18 cellular contexts compared by ENCODE assay signal in the genomic region with DNA sequence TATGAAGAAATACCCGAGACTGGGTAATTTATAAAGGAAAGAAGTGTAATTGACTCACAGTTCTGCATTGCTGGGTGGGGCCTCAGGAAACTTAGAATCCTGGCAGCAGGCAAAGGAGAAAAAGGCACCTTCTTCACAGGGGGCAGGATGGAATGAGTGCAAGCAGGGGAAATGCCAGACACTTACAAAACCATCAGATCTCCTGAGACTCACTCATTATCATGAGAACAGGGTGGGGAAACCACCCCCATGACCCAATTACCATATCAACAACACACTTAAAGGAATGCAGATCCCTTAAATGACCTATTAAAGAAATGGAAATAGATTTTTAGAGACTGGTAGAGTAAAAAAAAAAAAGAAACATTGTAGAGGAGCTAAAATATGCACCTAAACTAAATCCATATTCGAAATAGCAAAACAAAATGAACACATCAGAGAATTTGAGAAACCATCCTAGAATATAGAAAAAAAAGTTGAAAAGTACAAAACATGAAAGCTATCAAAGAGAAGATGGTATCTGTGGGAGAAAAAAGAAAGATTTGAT.
A peak's percentile ranks its signal among the peaks of the same experiment; 100 is the strongest.
DNase-seq lines count a peak whose midpoint lies in the region; ATAC-seq and TF ChIP-seq lines count a peak whose summit lies in the region.
"Had no signal": no experiment of that assay in that cellular context is flagged by ENCODE, and none has a peak within 500 bp of the region (broad histone marks: within the 10 kb centered on the region; RNA-seq: fewer than 3 reads in every experiment).

No MANE protein-coding gene starts in this region.

- H3K9me3 ChIP-seq in A673 (ENCODE audit: low read depth, low read length, poor library complexity, severe bottlenecking) (no peaks in the 10 kb centered on the region), SK-N-MC (ENCODE audit: low read depth, low read length) (peaks cover 5% of the 10 kb centered on the region; the same call in 1 of the 2 replicates), right atrium auricular region (peaks cover 0 to 6% of the 10 kb centered on the region in 2 donors)
- H3K9me3 ChIP-seq: SK-N-SH had no signal

- no peak overlapping the region for H3K27ac ChIP-seq in A673 (ENCODE audit: low read depth, low read length, poor library complexity, severe bottlenecking)
- no peak overlapping the region for H3K27ac ChIP-seq in SK-N-MC
- H3K27ac ChIP-seq in right atrium auricular region = no peak overlapping the region
- H3K27ac ChIP-seq: BLaER1 treated with 17β-estradiol and CSF1 and Interleukin-3, amounts not matched to agents 10 nM and 100 nM had no signal

- peak; percentile 43 for DNase-seq in A673 (ENCODE audit: low spot score)
- DNase-seq in HT1080 (ENCODE audit: low read depth) = peak; percentile 6
- DNase-seq in SK-N-MC (ENCODE audit: low read depth, low spot score) = peak; percentile 52
- peak; percentile 82 for DNase-seq in iPS DF 19.7 (ENCODE audit: low read depth, low spot score)
- no peak for DNase-seq in hypothalamus (lab: John Stamatoyannopoulos, UW)
- DNase-seq in right atrium auricular region (ENCODE audit: low spot score) = no peak
- DNase-seq in Right ventricle myocardium inferior (ENCODE audit: missing footprints) = no peak
- DNase-seq in hippocampal formation (lab: John Stamatoyannopoulos, UW) = no peak
- DNase-seq: CD8-positive, alpha-beta memory T cell; DND-41; GF-D8; GOT3; HFFc6; MV-4-11; NCI-H1417; NCI-H1930; SK-N-SH had no signal

- no peaks in the 10 kb centered on the region for H3K27me3 ChIP-seq in A673 (replicated peaks; ENCODE audit: insufficient read depth, low read depth, low read length, poor library complexity)
- no peaks in the 10 kb centered on the region for H3K27me3 ChIP-seq in right atrium auricular region
- H3K27me3 ChIP-seq: BLaER1 treated with 17β-estradiol and CSF1 and Interleukin-3, amounts not matched to agents 10 nM and 100 nM had no signal

- no peak for TF ChIP-seq CTCF in A673 (conservative IDR thresholded peaks at IDR 0.05; ENCODE audit: low read depth, low read length)
- no peak for TF ChIP-seq CTCF in right atrium auricular region (IDR thresholded peaks at IDR 0.05)

- no peak overlapping the region for H3K4me3 ChIP-seq in A673 (ENCODE audit: low read depth, low read length, poor library complexity, severe bottlenecking)
- H3K4me3 ChIP-seq in SK-N-MC = no peak overlapping the region
- no peak overlapping the region for H3K4me3 ChIP-seq in right atrium auricular region
- H3K4me3 ChIP-seq: BLaER1 treated with 17β-estradiol and CSF1 and Interleukin-3, amounts not matched to agents 10 nM and 100 nM had no signal

- intact Hi-C loops in A673 (cut with micrococcal nuclease; ENCODE audit: unreplicated experiment) = no loop called here
- intact Hi-C loops in Right ventricle myocardium inferior (cut with DNase I) = no loop called here

- BruUV-seq in A673 (replicated peaks; lab: Mats Ljungman, UMichigan) = no TSS peak

- ATAC-seq in Right ventricle myocardium inferior = no peak

- H3K36me3 ChIP-seq in A673 (ENCODE audit: insufficient read depth, low read length, poor library complexity, severe bottlenecking) (no peaks in the 10 kb centered on the region), SK-N-MC (ENCODE audit: insufficient read depth, low read length) (peaks cover 14% of the 10 kb centered on the region), right atrium auricular region (no peaks in the 10 kb centered on the region)
- H3K36me3 ChIP-seq: BLaER1 treated with 17β-estradiol and CSF1 and Interleukin-3, amounts not matched to agents 10 nM and 100 nM had no signal

- H3K9ac ChIP-seq in SK-N-MC (ENCODE audit: insufficient read length) = no peak overlapping the region
- H3K9ac ChIP-seq: BLaER1 treated with 17β-estradiol and CSF1 and Interleukin-3, amounts not matched to agents 10 nM and 100 nM; SK-N-SH had no signal

- POLR2A ChIA-PET in A673 (lab: Charles Lee; ENCODE audit: low non-redundant PET) = no interaction called here

- CTCF ChIA-PET in A673 (lab: Charles Lee) = no interaction called here

- H3K4me1 ChIP-seq in A673 (ENCODE audit: insufficient read depth, low read length, poor library complexity, severe bottlenecking) (no peaks in the 10 kb centered on the region), right atrium auricular region (no peaks in the 10 kb centered on the region)
- H3K4me1 ChIP-seq: BLaER1 treated with 17β-estradiol and CSF1 and Interleukin-3, amounts not matched to agents 10 nM and 100 nM had no signal

Comparison
In these comparisons a context has a peak if more than half of its experiments do, and no peak if none do; other contexts are left out.
1. DNase-seq: peak in A673 (single experiment), HT1080 (single experiment), SK-N-MC (single experiment) and iPS DF 19.7 (single experiment); none in hypothalamus (0 of 51), right atrium auricular region (single experiment), Right ventricle myocardium inferior (single experiment) and hippocampal formation (0 of 2).